In genomic region chr5:21802869-21803490, GRCh38 we compare ENCODE assay signal across 8 cellular contexts.
DNase-seq lines count a peak whose midpoint lies in the region; ATAC-seq and TF ChIP-seq lines count a peak whose summit lies in the region.

No MANE protein-coding gene starts in this region.

- no peaks in the 10 kb centered on the region for H3K9me3 ChIP-seq in GM23248 (ENCODE audit: low read depth)

- CTCF ChIA-PET in activated CD4-positive, alpha-beta T cell treated with anti-CD3 and anti-CD28 coated beads for 36 hours (lab: Charles Lee): no interaction called here

- H3K9me3 Mint-ChIP-seq in nephron progenitor cell: no peaks in the 10 kb centered on the region
- peaks cover 2% of the 10 kb centered on the region for H3K9me3 Mint-ChIP-seq in activated CD4-positive, alpha-beta T cell treated with anti-CD3 and anti-CD28 coated beads for 36 hours (ENCODE audit: low read depth)

- H3K4me1 ChIP-seq in GM23248 (ENCODE audit: insufficient read depth): peaks cover 11% of the 10 kb centered on the region

- POLR2A ChIA-PET in activated CD4-positive, alpha-beta T cell treated with anti-CD3 and anti-CD28 coated beads for 36 hours (lab: Charles Lee): no interaction called here

- no peak overlapping the region for H3K4me2 ChIP-seq in GM23248 (ENCODE audit: unreplicated experiment)

- H3K27ac Mint-ChIP-seq in nephron progenitor cell: no peak overlapping the region
- no peak overlapping the region for H3K27ac Mint-ChIP-seq in activated CD4-positive, alpha-beta T cell treated with anti-CD3 and anti-CD28 coated beads for 36 hours

- no peak for ATAC-seq in activated CD4-positive, alpha-beta T cell treated with anti-CD3 and anti-CD28 coated beads for 36 hours

- in situ Hi-C loops in GM23248 (cut with MboI): no loop called here

- 15 to 17% methylated on average over 4 of the region's 4 CpGs for WGBS in GM23248 (ENCODE audit: low coverage in 1 of 2, low lambda C conversion rate in 2 of 2, missing lambda C conversion rate in 2 of 2), 2 experiments

- H3K27ac ChIP-seq in GM23248: no peak overlapping the region

- H4K20me1 ChIP-seq in GM23248 (ENCODE audit: insufficient read depth): no peaks in the 10 kb centered on the region

- H3K36me3 ChIP-seq in GM23248 (ENCODE audit: low read depth): no peaks in the 10 kb centered on the region

- H3F3A ChIP-seq in GM23248 (ENCODE audit: insufficient read depth): peaks cover 15% of the 10 kb centered on the region; the same call in 1 of the 2 replicates

- no peaks in the 10 kb centered on the region for H3K27me3 Mint-ChIP-seq in nephron progenitor cell (ENCODE audit: low read depth, poor library complexity)
- H3K27me3 Mint-ChIP-seq in activated CD4-positive, alpha-beta T cell treated with anti-CD3 and anti-CD28 coated beads for 36 hours: no peaks in the 10 kb centered on the region

- H3K4me1 Mint-ChIP-seq in nephron progenitor cell: no peaks in the 10 kb centered on the region
- H3K4me1 Mint-ChIP-seq in activated CD4-positive, alpha-beta T cell treated with anti-CD3 and anti-CD28 coated beads for 36 hours: no peaks in the 10 kb centered on the region

- H3K9me2 ChIP-seq in GM23248 (ENCODE audit: insufficient read depth): no peaks in the 10 kb centered on the region

- no peaks in the 10 kb centered on the region for H3K27me3 ChIP-seq in GM23248 (replicated peaks; ENCODE audit: insufficient read depth)

- H3K9ac ChIP-seq in GM23248: no peak overlapping the region

- TF ChIP-seq CTCF in nephron progenitor cell (IDR thresholded peaks at IDR 0.05): peak; percentile 85

- intact Hi-C loops in activated CD4-positive, alpha-beta T cell treated with anti-CD3 and anti-CD28 coated beads for 36 hours (cut with DNase I, micrococcal nuclease): no loop called here

- peak; percentile 19 to 28 for DNase-seq in AML-193 (lab: John Stamatoyannopoulos, UW)
- DNase-seq in GM23248: peak; percentile 64
- peak; percentile 31 to 75 for DNase-seq in NCI-H446 (lab: John Stamatoyannopoulos, UW)
- DNase-seq in cerebellum (ENCODE audit: low spot score): peak; percentile 39
- DNase-seq in nephron progenitor cell: no peak
- DNase-seq in activated CD4-positive, alpha-beta T cell treated with anti-CD3 and anti-CD28 coated beads for 36 hours: no peak
- no peak for DNase-seq in activated gamma-delta T cell (lab: John Stamatoyannopoulos, UW)
- no peak for DNase-seq in HPDE6-E6E7 (ENCODE audit: extremely low spot score)

- H3K4me3 ChIP-seq in GM23248: no peak overlapping the region

- H2AFZ ChIP-seq in GM23248: no peak overlapping the region

- no peak overlapping the region for H3K4me3 Mint-ChIP-seq in nephron progenitor cell
- no peak overlapping the region for H3K4me3 Mint-ChIP-seq in activated CD4-positive, alpha-beta T cell treated with anti-CD3 and anti-CD28 coated beads for 36 hours

- H3K36me3 Mint-ChIP-seq in nephron progenitor cell (ENCODE audit: low read depth): no peaks in the 10 kb centered on the region
- H3K36me3 Mint-ChIP-seq in activated CD4-positive, alpha-beta T cell treated with anti-CD3 and anti-CD28 coated beads for 36 hours (ENCODE audit: low read depth): no peaks in the 10 kb centered on the region

- H3K79me2 ChIP-seq in GM23248 (ENCODE audit: insufficient read depth): no peaks in the 10 kb centered on the region

Comparison
In these comparisons a context has a peak if more than half of its experiments do, and no peak if none do; other contexts are left out.
1. DNase-seq: peak in AML-193 (2 of 2), GM23248 (single experiment), NCI-H446 (2 of 2) and cerebellum (single experiment); none in nephron progenitor cell (single experiment), activated CD4-positive, alpha-beta T cell treated with anti-CD3 and anti-CD28 coated beads for 36 hours (single experiment), activated gamma-delta T cell (single experiment) and HPDE6-E6E7 (single experiment).